ENCODE assay signal across 8 cellular contexts in the genomic region with DNA sequence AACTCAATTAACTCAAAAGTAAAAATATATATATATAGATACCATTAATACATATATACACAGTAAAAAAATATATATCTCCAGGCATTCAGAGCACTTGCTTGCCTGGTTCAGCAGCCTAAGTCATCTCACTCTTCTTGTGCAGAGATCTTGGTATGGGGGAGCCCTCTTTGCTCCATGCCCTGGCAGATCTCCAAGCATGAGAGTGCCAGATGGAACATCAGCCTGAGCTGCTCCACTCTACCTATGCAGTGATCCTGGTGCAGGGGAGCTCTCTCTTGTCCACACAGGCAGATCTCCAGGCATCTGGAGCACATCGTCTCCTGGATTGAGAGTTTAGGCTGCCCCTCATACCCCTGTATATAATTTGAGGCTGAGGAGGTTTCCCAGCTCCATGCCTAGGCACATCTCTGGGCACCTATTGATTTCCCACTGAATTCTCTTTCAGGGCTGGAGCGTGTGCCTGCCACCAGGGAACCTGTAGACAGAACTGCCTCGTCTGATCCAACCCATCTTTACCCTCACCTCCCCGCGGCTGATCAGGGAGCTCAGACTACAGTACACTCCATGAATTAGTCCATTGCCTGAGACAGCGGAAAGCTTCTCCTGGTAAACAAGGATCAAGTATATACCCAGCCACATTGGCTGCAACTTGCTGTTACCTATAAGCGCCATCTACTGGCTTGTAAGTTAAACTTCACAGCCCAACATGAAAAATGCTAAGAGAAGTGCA.
DNase-seq lines count a peak whose midpoint lies in the region; ATAC-seq and TF ChIP-seq lines count a peak whose summit lies in the region.

No MANE protein-coding gene starts in this region.

- no peaks in the 10 kb centered on the region for H3K36me3 ChIP-seq in A673 (ENCODE audit: insufficient read depth, low read length, poor library complexity, severe bottlenecking)
- no peaks in the 10 kb centered on the region for H3K36me3 ChIP-seq in mucosa of descending colon (ENCODE audit: low read depth)
- no peaks in the 10 kb centered on the region for H3K36me3 ChIP-seq in prostate gland

- H3K4me3 ChIP-seq in A673 (ENCODE audit: low read depth, low read length, poor library complexity, severe bottlenecking): peak overlapping the region; percentile 17
- no peak overlapping the region for H3K4me3 ChIP-seq in choroid plexus epithelial cell (ENCODE audit: low read depth, low read length)
- H3K4me3 ChIP-seq in mucosa of descending colon: no peak overlapping the region
- H3K4me3 ChIP-seq in prostate gland: no peak overlapping the region

- H3K9me3 ChIP-seq in A673 (ENCODE audit: low read depth, low read length, poor library complexity, severe bottlenecking): no peaks in the 10 kb centered on the region
- H3K9me3 ChIP-seq in mucosa of descending colon: no peaks in the 10 kb centered on the region
- H3K9me3 ChIP-seq in prostate gland: no peaks in the 10 kb centered on the region

- TF ChIP-seq CTCF in A673 (conservative IDR thresholded peaks at IDR 0.05; ENCODE audit: low read depth, low read length): peak; percentile 84
- TF ChIP-seq CTCF in choroid plexus epithelial cell (conservative IDR thresholded peaks at IDR 0.05; ENCODE audit: low read depth, low read length): peak; percentile 52
- TF ChIP-seq CTCF in mucosa of descending colon (IDR thresholded peaks at IDR 0.05): no peak
- peak in 1 of 4 experiments; percentile 33 for TF ChIP-seq CTCF in prostate gland (IDR thresholded peaks at IDR 0.05)

- peak; percentile 81 for DNase-seq in A673 (ENCODE audit: low spot score)
- DNase-seq in NCI-H446 treated with DMSO at 0.1 percent for 48 hours (lab: John Stamatoyannopoulos, UW): peak; percentile 78
- peak; percentile 51 for DNase-seq in choroid plexus epithelial cell (ENCODE audit: low read depth)
- DNase-seq in mucosa of descending colon: peak in 1 of 3 donors; percentile 7
- no peak for DNase-seq in prostate gland (ENCODE audit: low spot score)
- DNase-seq in NK-92 (lab: John Stamatoyannopoulos, UW; ENCODE audit: unreplicated experiment): no peak

- TF ChIP-seq POLR2A in prostate gland (IDR thresholded peaks at IDR 0.05): no peak

- H3K27me3 ChIP-seq in A673 (replicated peaks; ENCODE audit: insufficient read depth, low read depth, low read length, poor library complexity) (no peaks in the 10 kb centered on the region), prostate gland (replicated peaks; ENCODE audit: insufficient read depth) (no peaks in the 10 kb centered on the region)

- intact Hi-C loops in A673 (cut with micrococcal nuclease; ENCODE audit: unreplicated experiment) (loop anchor here (1.0 to 10.0 kb wide), 3 partner anchors 333 to 615 kb away; no protein-coding TSS in a partner anchor), mucosa of descending colon (cut with DNase I, micrococcal nuclease) (no loop called here), prostate gland (cut with DNase I) (no loop called here)

- ATAC-seq in GM18511 (IDR thresholded peaks at IDR 0.05; ENCODE audit: unreplicated experiment) (peak; percentile 88), HG03045 (IDR thresholded peaks at IDR 0.05; ENCODE audit: unreplicated experiment) (peak; percentile 53), mucosa of descending colon (peak; percentile 46)

- WGBS in prostate gland: 34% methylated on average over 7 of the region's 7 CpGs

- no TSS peak for BruUV-seq in A673 (replicated peaks; lab: Mats Ljungman, UMichigan)

- POLR2A ChIA-PET in A673 (lab: Charles Lee; ENCODE audit: low non-redundant PET): interaction anchor here (0.6 kb wide), 1 partner anchor 616 kb away, joined by 3 read pairs; no protein-coding TSS in a partner anchor

- H3K27ac ChIP-seq in A673 (ENCODE audit: low read depth, low read length, poor library complexity, severe bottlenecking) (no peak overlapping the region), prostate gland (no peak overlapping the region)

- CTCF ChIA-PET in A673 (lab: Charles Lee): interaction anchor here (0.6 to 2.8 kb wide), 4 partner anchors 296 to 1521 kb away, joined by 3 to 21 read pairs (median 3); no protein-coding TSS in a partner anchor

- no peaks in the 10 kb centered on the region for H3K4me1 ChIP-seq in A673 (ENCODE audit: insufficient read depth, low read length, poor library complexity, severe bottlenecking)
- H3K4me1 ChIP-seq in mucosa of descending colon (ENCODE audit: low read depth): no peaks in the 10 kb centered on the region
- no peaks in the 10 kb centered on the region for H3K4me1 ChIP-seq in prostate gland (replicated peaks)

Comparison
In these comparisons a context has a peak if more than half of its experiments do, and no peak if none do; other contexts are left out.
1. DNase-seq: peak in A673 (single experiment), NCI-H446 treated with DMSO at 0.1 percent for 48 hours (single experiment) and choroid plexus epithelial cell (single experiment); none in prostate gland (single experiment) and NK-92 (single experiment).
2. Peak in every context shown above with its lines, with median percentiles within 50 percentile points of each other: ATAC-seq.